ENCODE assay signal across 2 cellular contexts in the genomic region with DNA sequence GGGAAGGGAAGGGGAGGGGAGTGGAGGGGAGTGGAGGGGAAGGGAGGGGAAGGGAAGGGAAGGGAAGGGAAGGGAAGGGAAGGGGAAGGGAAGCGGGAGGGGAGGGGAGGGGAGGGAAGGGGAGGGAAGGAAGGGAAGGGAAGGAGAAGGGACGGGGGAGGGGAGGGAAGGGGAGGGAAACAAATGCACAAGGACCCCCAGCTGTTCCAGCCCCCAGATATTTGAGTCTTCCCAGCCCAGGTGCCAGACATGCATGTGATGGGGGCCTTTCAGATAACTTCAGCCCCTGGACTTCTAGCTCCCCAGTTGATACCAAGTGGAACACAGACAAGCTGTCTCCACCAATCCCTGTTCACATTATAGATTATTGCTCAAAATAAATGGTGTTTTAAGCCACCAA.
TF ChIP-seq lines count a peak whose summit lies in the region.

No MANE protein-coding gene starts in this region.

TF ChIP-seq in K562, 482 proteins besides CTCF, POLR2A, EP300 and RAD21 (continued from another document):
- TF ChIP-seq, protein P1, sequence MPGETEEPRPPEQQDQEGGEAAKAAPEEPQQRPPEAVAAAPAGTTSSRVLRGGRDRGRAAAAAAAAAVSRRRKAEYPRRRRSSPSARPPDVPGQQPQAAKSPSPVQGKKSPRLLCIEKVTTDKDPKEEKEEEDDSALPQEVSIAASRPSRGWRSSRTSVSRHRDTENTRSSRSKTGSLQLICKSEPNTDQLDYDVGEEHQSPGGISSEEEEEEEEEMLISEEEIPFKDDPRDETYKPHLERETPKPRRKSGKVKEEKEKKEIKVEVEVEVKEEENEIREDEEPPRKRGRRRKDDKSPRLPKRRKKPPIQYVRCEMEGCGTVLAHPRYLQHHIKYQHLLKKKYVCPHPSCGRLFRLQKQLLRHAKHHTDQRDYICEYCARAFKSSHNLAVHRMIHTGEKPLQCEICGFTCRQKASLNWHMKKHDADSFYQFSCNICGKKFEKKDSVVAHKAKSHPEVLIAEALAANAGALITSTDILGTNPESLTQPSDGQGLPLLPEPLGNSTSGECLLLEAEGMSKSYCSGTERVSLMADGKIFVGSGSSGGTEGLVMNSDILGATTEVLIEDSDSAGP (CRISPR knock-in tag; IDR thresholded peaks at IDR 0.05): no peak
- TF ChIP-seq, protein P2, sequence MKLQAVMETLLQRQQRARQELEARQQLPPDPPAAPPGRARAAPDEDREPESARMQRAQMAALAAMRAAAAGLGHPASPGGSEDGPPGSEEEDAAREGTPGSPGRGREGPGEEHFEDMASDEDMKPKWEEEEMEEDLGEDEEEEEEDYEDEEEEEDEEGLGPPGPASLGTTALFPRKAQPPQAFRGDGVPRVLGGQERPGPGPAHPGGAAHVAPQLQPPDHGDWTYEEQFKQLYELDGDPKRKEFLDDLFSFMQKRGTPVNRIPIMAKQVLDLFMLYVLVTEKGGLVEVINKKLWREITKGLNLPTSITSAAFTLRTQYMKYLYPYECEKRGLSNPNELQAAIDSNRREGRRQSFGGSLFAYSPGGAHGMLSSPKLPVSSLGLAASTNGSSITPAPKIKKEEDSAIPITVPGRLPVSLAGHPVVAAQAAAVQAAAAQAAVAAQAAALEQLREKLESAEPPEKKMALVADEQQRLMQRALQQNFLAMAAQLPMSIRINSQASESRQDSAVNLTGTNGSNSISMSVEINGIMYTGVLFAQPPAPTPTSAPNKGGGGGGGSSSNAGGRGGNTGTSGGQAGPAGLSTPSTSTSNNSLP (IDR thresholded peaks at IDR 0.05; ENCODE audit: borderline replicate concordance, low read depth, low read length): no peak
- TF ChIP-seq, protein P3, sequence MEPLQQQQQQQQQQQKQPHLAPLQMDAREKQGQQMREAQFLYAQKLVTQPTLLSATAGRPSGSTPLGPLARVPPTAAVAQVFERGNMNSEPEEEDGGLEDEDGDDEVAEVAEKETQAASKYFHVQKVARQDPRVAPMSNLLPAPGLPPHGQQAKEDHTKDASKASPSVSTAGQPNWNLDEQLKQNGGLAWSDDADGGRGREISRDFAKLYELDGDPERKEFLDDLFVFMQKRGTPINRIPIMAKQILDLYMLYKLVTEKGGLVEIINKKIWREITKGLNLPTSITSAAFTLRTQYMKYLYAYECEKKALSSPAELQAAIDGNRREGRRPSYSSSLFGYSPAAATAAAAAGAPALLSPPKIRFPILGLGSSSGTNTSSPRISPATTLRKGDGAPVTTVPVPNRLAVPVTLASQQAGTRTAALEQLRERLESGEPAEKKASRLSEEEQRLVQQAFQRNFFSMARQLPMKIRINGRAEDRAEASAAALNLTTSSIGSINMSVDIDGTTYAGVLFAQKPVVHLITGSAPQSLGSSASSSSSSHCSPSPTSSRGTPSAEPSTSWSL (CRISPR knock-in tag; IDR thresholded peaks at IDR 0.05; ENCODE audit: borderline replicate concordance): no peak
- no peak for TF ChIP-seq TCF7 (IDR thresholded peaks at IDR 0.05; ENCODE audit: borderline replicate concordance)
- TF ChIP-seq MED1 (CRISPR knock-in tag; IDR thresholded peaks at IDR 0.05; ENCODE audit: borderline replicate concordance): no peak
- no peak for TF ChIP-seq ZNF232 (CRISPR knock-in tag; IDR thresholded peaks at IDR 0.05)
- TF ChIP-seq KHSRP (IDR thresholded peaks at IDR 0.05): no peak
- no peak for TF ChIP-seq SMAD3 (CRISPR knock-in tag; conservative IDR thresholded peaks at IDR 0.05)
- TF ChIP-seq, protein P4, sequence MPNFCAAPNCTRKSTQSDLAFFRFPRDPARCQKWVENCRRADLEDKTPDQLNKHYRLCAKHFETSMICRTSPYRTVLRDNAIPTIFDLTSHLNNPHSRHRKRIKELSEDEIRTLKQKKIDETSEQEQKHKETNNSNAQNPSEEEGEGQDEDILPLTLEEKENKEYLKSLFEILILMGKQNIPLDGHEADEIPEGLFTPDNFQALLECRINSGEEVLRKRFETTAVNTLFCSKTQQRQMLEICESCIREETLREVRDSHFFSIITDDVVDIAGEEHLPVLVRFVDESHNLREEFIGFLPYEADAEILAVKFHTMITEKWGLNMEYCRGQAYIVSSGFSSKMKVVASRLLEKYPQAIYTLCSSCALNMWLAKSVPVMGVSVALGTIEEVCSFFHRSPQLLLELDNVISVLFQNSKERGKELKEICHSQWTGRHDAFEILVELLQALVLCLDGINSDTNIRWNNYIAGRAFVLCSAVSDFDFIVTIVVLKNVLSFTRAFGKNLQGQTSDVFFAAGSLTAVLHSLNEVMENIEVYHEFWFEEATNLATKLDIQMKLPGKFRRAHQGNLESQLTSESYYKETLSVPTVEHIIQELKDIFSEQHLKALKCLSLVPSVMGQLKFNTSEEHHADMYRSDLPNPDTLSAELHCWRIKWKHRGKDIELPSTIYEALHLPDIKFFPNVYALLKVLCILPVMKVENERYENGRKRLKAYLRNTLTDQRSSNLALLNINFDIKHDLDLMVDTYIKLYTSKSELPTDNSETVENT (CRISPR knock-in tag; IDR thresholded peaks at IDR 0.05): no peak
- TF ChIP-seq TRIM28 (IDR thresholded peaks at IDR 0.05): no peak

TF ChIP-seq in liver, 16 proteins besides CTCF, POLR2A, EP300 and RAD21:
- TF ChIP-seq, protein P5, sequence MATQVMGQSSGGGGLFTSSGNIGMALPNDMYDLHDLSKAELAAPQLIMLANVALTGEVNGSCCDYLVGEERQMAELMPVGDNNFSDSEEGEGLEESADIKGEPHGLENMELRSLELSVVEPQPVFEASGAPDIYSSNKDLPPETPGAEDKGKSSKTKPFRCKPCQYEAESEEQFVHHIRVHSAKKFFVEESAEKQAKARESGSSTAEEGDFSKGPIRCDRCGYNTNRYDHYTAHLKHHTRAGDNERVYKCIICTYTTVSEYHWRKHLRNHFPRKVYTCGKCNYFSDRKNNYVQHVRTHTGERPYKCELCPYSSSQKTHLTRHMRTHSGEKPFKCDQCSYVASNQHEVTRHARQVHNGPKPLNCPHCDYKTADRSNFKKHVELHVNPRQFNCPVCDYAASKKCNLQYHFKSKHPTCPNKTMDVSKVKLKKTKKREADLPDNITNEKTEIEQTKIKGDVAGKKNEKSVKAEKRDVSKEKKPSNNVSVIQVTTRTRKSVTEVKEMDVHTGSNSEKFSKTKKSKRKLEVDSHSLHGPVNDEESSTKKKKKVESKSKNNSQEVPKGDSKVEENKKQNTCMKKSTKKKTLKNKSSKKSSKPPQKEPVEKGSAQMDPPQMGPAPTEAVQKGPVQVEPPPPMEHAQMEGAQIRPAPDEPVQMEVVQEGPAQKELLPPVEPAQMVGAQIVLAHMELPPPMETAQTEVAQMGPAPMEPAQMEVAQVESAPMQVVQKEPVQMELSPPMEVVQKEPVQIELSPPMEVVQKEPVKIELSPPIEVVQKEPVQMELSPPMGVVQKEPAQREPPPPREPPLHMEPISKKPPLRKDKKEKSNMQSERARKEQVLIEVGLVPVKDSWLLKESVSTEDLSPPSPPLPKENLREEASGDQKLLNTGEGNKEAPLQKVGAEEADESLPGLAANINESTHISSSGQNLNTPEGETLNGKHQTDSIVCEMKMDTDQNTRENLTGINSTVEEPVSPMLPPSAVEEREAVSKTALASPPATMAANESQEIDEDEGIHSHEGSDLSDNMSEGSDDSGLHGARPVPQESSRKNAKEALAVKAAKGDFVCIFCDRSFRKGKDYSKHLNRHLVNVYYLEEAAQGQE (IDR thresholded peaks at IDR 0.05): no peak
TF ChIP-seq in liver: peak in this region for 0.
